Comparison of ENCODE assay signal across 16 cellular contexts in the genomic region with DNA sequence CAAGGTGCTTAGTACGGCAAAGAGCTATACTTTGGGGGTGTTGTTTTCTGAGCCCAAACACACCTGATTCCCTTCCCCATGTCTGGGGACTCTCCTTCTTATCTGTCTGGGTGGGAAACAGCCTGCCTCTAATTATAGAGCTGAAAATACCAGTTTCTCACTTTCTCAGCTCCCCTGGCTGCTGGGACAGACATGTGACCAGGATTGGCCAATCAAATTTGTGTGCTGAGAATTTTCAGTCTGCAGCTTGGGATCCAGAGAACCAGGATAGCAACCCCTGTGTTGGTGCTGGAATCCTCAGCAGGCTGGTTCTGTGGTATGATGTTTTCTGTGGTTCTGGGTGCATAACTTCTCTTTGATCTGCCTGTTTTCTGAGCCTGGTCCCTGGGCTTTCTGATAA. TPM values are rescaled to one million over a fixed set of nuclear protein-coding genes. Genes with fewer than 3 reads are reported as not detected.
DNase-seq lines count a peak whose midpoint lies in the region; ATAC-seq and FAIRE-seq lines count a peak whose summit lies in the region.
"Had no signal": no experiment of that assay in that cellular context is flagged by ENCODE, and none has a peak within 500 bp of the region (broad histone marks: within the 10 kb centered on the region; RNA-seq: fewer than 3 reads in every experiment).

No MANE protein-coding gene starts in this region.

- FAIRE-seq in HTR-8/SVneo (lab: Jason Lieb, UNC): no peak

- no peaks in the 10 kb centered on the region for H3K36me3 Mint-ChIP-seq in stimulated activated naive CD8-positive, alpha-beta T cell treated with anti-CD3 and anti-CD28 coated beads, Interleukin-15, Interleukin-2, amounts not matched to agents 100 ng/mL and 50 ng/mL, for 24 hours (ENCODE audit: low read depth)
- H3K36me3 Mint-ChIP-seq in activated T-helper 1 cell treated with anti-CD3 and anti-CD28 coated beads, Interleukin-12 subunit alpha, Interleukin-12 subunit beta, Interleukin-2, Interleukin-4 antibody, amounts not matched to agents 30 ng/mL and 10 ng/mL and 1 ng/mL, durations not matched to agents 14 hours and 24 hours and 36 hours (ENCODE audit: low read depth): no peaks in the 10 kb centered on the region
- H3K36me3 Mint-ChIP-seq in stimulated activated naive B cell treated with anti-CD40 and anti-IgM and Interleukin-4, amounts not matched to agents 10 μg/mL and 1 μg/mL and 100 μg/mL, for 72 hours: no peaks in the 10 kb centered on the region
- H3K36me3 Mint-ChIP-seq: natural killer cell treated with Interleukin-12 subunit alpha and Interleukin-12 subunit beta and Interleukin-15 and Interleukin-18, amount 100 ng/mL, for 72 hours; type B pancreatic cell had no signal

- no peak for DNase-seq in stimulated activated naive CD8-positive, alpha-beta T cell treated with anti-CD3 and anti-CD28 coated beads, Interleukin-15, Interleukin-2, amounts not matched to agents 100 U/mL and 50 U/mL, for 24 hours
- no peak for DNase-seq in activated T-helper 1 cell treated with anti-CD3 and anti-CD28 coated beads, Interleukin-12 subunit alpha, Interleukin-12 subunit beta, Interleukin-2, Interleukin-4 antibody, amounts not matched to agents 30 ng/mL and 10 ng/mL and 1 ng/mL, durations not matched to agents 14 hours and 24 hours and 36 hours (ENCODE audit: low spot score)
- DNase-seq in iPS-NIHi7 (ENCODE audit: extremely low spot score): peak; percentile 76
- DNase-seq in HTR-8/SVneo (ENCODE audit: insufficient read length, low spot score): no peak
- no peak for DNase-seq in stimulated activated naive B cell treated with anti-CD40 and anti-IgM and Interleukin-4, amounts not matched to agents 10 μg/mL and 1 μg/mL and 100 μg/mL, for 72 hours
- DNase-seq: activated effector memory CD4-positive, alpha-beta T cell treated with anti-CD3 and anti-CD28 coated beads, Interleukin-2, amount 50 U/mL, for 16 hours; body of pancreas; lower lobe of right lung; NCI-H1417 treated with DMSO at 0.1 percent for 48 hours; sigmoid colon; stimulated activated CD4-positive, alpha-beta T cell treated with anti-CD3 and anti-CD28 coated beads, Interleukin-4, amount 100 ng/mL, for 24 hours had no signal

- no peak overlapping the region for H3K4me3 Mint-ChIP-seq in stimulated activated naive CD8-positive, alpha-beta T cell treated with anti-CD3 and anti-CD28 coated beads, Interleukin-15, Interleukin-2, amounts not matched to agents 100 ng/mL and 50 ng/mL, for 24 hours
- H3K4me3 Mint-ChIP-seq in activated T-helper 1 cell treated with anti-CD3 and anti-CD28 coated beads, Interleukin-12 subunit alpha, Interleukin-12 subunit beta, Interleukin-2, Interleukin-4 antibody, amounts not matched to agents 30 ng/mL and 10 ng/mL and 1 ng/mL, durations not matched to agents 14 hours and 24 hours and 36 hours: peak overlapping the region; percentile 8
- no peak overlapping the region for H3K4me3 Mint-ChIP-seq in stimulated activated naive B cell treated with anti-CD40 and anti-IgM and Interleukin-4, amounts not matched to agents 10 μg/mL and 1 μg/mL and 100 μg/mL, for 72 hours
- H3K4me3 Mint-ChIP-seq: natural killer cell treated with Interleukin-12 subunit alpha and Interleukin-12 subunit beta and Interleukin-15 and Interleukin-18, amount 100 ng/mL, for 72 hours; type B pancreatic cell had no signal

- no peaks in the 10 kb centered on the region for H3K9me3 Mint-ChIP-seq in stimulated activated naive CD8-positive, alpha-beta T cell treated with anti-CD3 and anti-CD28 coated beads, Interleukin-15, Interleukin-2, amounts not matched to agents 100 ng/mL and 50 ng/mL, for 24 hours
- no peaks in the 10 kb centered on the region for H3K9me3 Mint-ChIP-seq in activated T-helper 1 cell treated with anti-CD3 and anti-CD28 coated beads, Interleukin-12 subunit alpha, Interleukin-12 subunit beta, Interleukin-2, Interleukin-4 antibody, amounts not matched to agents 30 ng/mL and 10 ng/mL and 1 ng/mL, durations not matched to agents 14 hours and 24 hours and 36 hours
- H3K9me3 Mint-ChIP-seq in stimulated activated naive B cell treated with anti-CD40 and anti-IgM and Interleukin-4, amounts not matched to agents 10 μg/mL and 1 μg/mL and 100 μg/mL, for 72 hours: no peaks in the 10 kb centered on the region
- H3K9me3 Mint-ChIP-seq: natural killer cell treated with Interleukin-12 subunit alpha and Interleukin-12 subunit beta and Interleukin-15 and Interleukin-18, amount 100 ng/mL, for 72 hours; type B pancreatic cell had no signal

- peak overlapping the region; percentile 14 for H3K27ac Mint-ChIP-seq in stimulated activated naive CD8-positive, alpha-beta T cell treated with anti-CD3 and anti-CD28 coated beads, Interleukin-15, Interleukin-2, amounts not matched to agents 100 ng/mL and 50 ng/mL, for 24 hours
- no peak overlapping the region for H3K27ac Mint-ChIP-seq in activated T-helper 1 cell treated with anti-CD3 and anti-CD28 coated beads, Interleukin-12 subunit alpha, Interleukin-12 subunit beta, Interleukin-2, Interleukin-4 antibody, amounts not matched to agents 30 ng/mL and 10 ng/mL and 1 ng/mL, durations not matched to agents 14 hours and 24 hours and 36 hours
- no peak overlapping the region for H3K27ac Mint-ChIP-seq in stimulated activated naive B cell treated with anti-CD40 and anti-IgM and Interleukin-4, amounts not matched to agents 10 μg/mL and 1 μg/mL and 100 μg/mL, for 72 hours
- H3K27ac Mint-ChIP-seq: natural killer cell treated with Interleukin-12 subunit alpha and Interleukin-12 subunit beta and Interleukin-15 and Interleukin-18, amount 100 ng/mL, for 72 hours; type B pancreatic cell had no signal

- intact Hi-C loops in activated T-helper 1 cell treated with anti-CD3 and anti-CD28 coated beads, Interleukin-12 subunit alpha, Interleukin-12 subunit beta, Interleukin-2, Interleukin-4 antibody, amounts not matched to agents 30 ng/mL and 10 ng/mL and 1 ng/mL, durations not matched to agents 14 hours and 24 hours and 36 hours (cut with micrococcal nuclease): no loop called here

- no peak for ATAC-seq in stimulated activated naive CD8-positive, alpha-beta T cell treated with anti-CD3 and anti-CD28 coated beads, Interleukin-15, Interleukin-2, amounts not matched to agents 100 U/mL and 50 U/mL, for 24 hours
- ATAC-seq in HG02938 (IDR thresholded peaks at IDR 0.05; ENCODE audit: unreplicated experiment) (no peak), GM19397 (IDR thresholded peaks at IDR 0.05; ENCODE audit: unreplicated experiment) (no peak)
- no peak for ATAC-seq in stimulated activated naive B cell treated with anti-CD40 and anti-IgM and Interleukin-4, amounts not matched to agents 10 μg/mL and 1 μg/mL and 100 μg/mL, for 72 hours (replicated peaks)
- ATAC-seq: body of pancreas; lower lobe of right lung; natural killer cell treated with Interleukin-12 subunit alpha and Interleukin-12 subunit beta and Interleukin-15 and Interleukin-18, amount 100 ng/mL, for 72 hours had no signal

- H3K4me1 Mint-ChIP-seq in stimulated activated naive CD8-positive, alpha-beta T cell treated with anti-CD3 and anti-CD28 coated beads, Interleukin-15, Interleukin-2, amounts not matched to agents 100 ng/mL and 50 ng/mL, for 24 hours (ENCODE audit: low read depth): peaks cover 45% of the 10 kb centered on the region
- H3K4me1 Mint-ChIP-seq in activated T-helper 1 cell treated with anti-CD3 and anti-CD28 coated beads, Interleukin-12 subunit alpha, Interleukin-12 subunit beta, Interleukin-2, Interleukin-4 antibody, amounts not matched to agents 30 ng/mL and 10 ng/mL and 1 ng/mL, durations not matched to agents 14 hours and 24 hours and 36 hours (ENCODE audit: low read depth): peaks cover 44% of the 10 kb centered on the region
- H3K4me1 Mint-ChIP-seq in stimulated activated naive B cell treated with anti-CD40 and anti-IgM and Interleukin-4, amounts not matched to agents 10 μg/mL and 1 μg/mL and 100 μg/mL, for 72 hours: peaks cover 9 to 11% of the 10 kb centered on the region in 2 donors

- H3K27me3 Mint-ChIP-seq in stimulated activated naive CD8-positive, alpha-beta T cell treated with anti-CD3 and anti-CD28 coated beads, Interleukin-15, Interleukin-2, amounts not matched to agents 100 ng/mL and 50 ng/mL, for 24 hours: peaks cover 15% of the 10 kb centered on the region
- peaks cover 4% of the 10 kb centered on the region for H3K27me3 Mint-ChIP-seq in activated T-helper 1 cell treated with anti-CD3 and anti-CD28 coated beads, Interleukin-12 subunit alpha, Interleukin-12 subunit beta, Interleukin-2, Interleukin-4 antibody, amounts not matched to agents 30 ng/mL and 10 ng/mL and 1 ng/mL, durations not matched to agents 14 hours and 24 hours and 36 hours (ENCODE audit: insufficient read depth)
- peaks cover 15 to 38% of the 10 kb centered on the region in 2 donors for H3K27me3 Mint-ChIP-seq in stimulated activated naive B cell treated with anti-CD40 and anti-IgM and Interleukin-4, amounts not matched to agents 10 μg/mL and 1 μg/mL and 100 μg/mL, for 72 hours

RNA-seq across cellular contexts. Expression of gene IQCF6, which starts 19.5 kb away (rescaled TPM):
- total RNA-seq in activated T-helper 1 cell treated with anti-CD3 and anti-CD28 coated beads, Interleukin-12 subunit alpha, Interleukin-12 subunit beta, Interleukin-2, Interleukin-4 antibody, amounts not matched to agents 30 ng/mL and 10 ng/mL and 1 ng/mL, durations not matched to agents 14 hours and 24 hours and 36 hours: not detected in 2 replicates
- total RNA-seq: body of pancreas; lower lobe of right lung; natural killer cell treated with Interleukin-12 subunit alpha and Interleukin-12 subunit beta and Interleukin-15 and Interleukin-18, amount 100 ng/mL, for 72 hours; sigmoid colon had no signal
